ENCODE assay signal across 14 cellular contexts in the genomic region with DNA sequence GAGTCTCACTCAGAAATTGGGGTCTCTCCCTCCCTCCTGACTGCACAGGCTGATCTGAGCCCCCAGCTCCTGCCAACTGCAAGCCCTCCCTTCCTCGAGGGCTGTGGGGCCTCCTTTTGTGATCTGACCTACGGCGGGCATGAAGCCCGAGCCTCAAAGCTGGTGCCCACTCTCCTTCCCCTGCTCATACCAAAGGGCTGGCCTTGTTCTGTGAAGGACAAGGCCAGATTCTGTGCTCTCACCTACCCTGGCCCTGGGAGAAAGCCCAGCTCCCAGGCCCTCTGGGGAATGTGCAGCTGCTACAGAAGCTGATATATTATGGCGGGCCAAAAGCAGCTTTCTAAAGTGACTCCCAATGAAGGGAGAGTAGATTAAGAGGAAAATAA. TPM values are rescaled to one million over a fixed set of nuclear protein-coding genes. Genes with fewer than 3 reads are reported as not detected.
DNase-seq lines count a peak whose midpoint lies in the region; ATAC-seq and TF ChIP-seq lines count a peak whose summit lies in the region.
"Had no signal": no experiment of that assay in that cellular context is flagged by ENCODE, and none has a peak within 500 bp of the region (broad histone marks: within the 10 kb centered on the region; RNA-seq: fewer than 3 reads in every experiment).

No MANE protein-coding gene starts in this region.

- H3K4me3 ChIP-seq in Panc1 (ENCODE audit: low read depth in 2 of 2, low read length in 2 of 2) = no peak overlapping the region
- H3K4me3 ChIP-seq in effector memory CD4-positive, alpha-beta T cell (ENCODE audit: insufficient read depth, low read depth, low read length, poor library complexity, severe bottlenecking) = no peak overlapping the region
- peak overlapping the region; percentile 19 for H3K4me3 ChIP-seq in psoas muscle
- H3K4me3 ChIP-seq: colonic mucosa had no signal

- H3K36me3 ChIP-seq in Panc1 (ENCODE audit: control insufficient read depth, insufficient read depth, low read length) (peaks cover 90% of the 10 kb centered on the region), psoas muscle (ENCODE audit: insufficient read depth in 1 of 2, low read depth in 1 of 2) (peaks cover 34 to 100% of the 10 kb centered on the region in 2 donors)
- peaks cover 87% of the 10 kb centered on the region for H3K36me3 ChIP-seq in effector memory CD4-positive, alpha-beta T cell (ENCODE audit: control insufficient read depth, insufficient read depth, low read length)

- no TSS peak for BruUV-seq in Panc1 (replicated peaks; lab: Mats Ljungman, UMichigan)

- H3K27ac ChIP-seq in Panc1 (ENCODE audit: low read length) (peak overlapping the region; percentile 80), psoas muscle (peak overlapping the region; percentile 99)
- H3K27ac ChIP-seq in effector memory CD4-positive, alpha-beta T cell (ENCODE audit: insufficient read depth, low read length, poor library complexity, severe bottlenecking) = peak overlapping the region; percentile 59
- H3K27ac ChIP-seq: colonic mucosa, neutrophil had no signal

- TF ChIP-seq CTCF in Panc1 (IDR thresholded peaks at IDR 0.05) (no peak), psoas muscle (IDR thresholded peaks at IDR 0.05) (no peak)

- H3K27me3 ChIP-seq in Panc1 (ENCODE audit: control insufficient read depth, insufficient read depth, low read length) (no peaks in the 10 kb centered on the region), psoas muscle (ENCODE audit: insufficient read depth in 3 of 3, low read length in 2 of 3) (no peaks in the 10 kb centered on the region)
- H3K27me3 ChIP-seq in effector memory CD4-positive, alpha-beta T cell (replicated peaks; ENCODE audit: control insufficient read depth, insufficient read depth, low read length, poor library complexity, severe bottlenecking) = no peaks in the 10 kb centered on the region
- H3K27me3 ChIP-seq: colonic mucosa, neutrophil had no signal

- in situ Hi-C loops in Panc1 (cut with HindIII; ENCODE audit: low pct_unique_long_range_greater_than_20kb, low sequenced_read_pairs) = loop anchor here (10.0 kb wide), 1 partner anchor 94 kb away; a partner anchor contains a TSS

- peak; percentile 67 for DNase-seq in DMS53 (lab: John Stamatoyannopoulos, UW)
- DNase-seq in DMS53 treated with DMSO at 0.1 percent for 48 hours (lab: John Stamatoyannopoulos, UW; ENCODE audit: unreplicated experiment) = no peak
- no peak for DNase-seq in Panc1 (ENCODE audit: low read depth, low spot score)
- no peak for DNase-seq in effector memory CD4-positive, alpha-beta T cell
- peak in 1 of 2 donors; percentile 70 for DNase-seq in psoas muscle
- no peak for DNase-seq in stimulated activated CD4-positive, alpha-beta T cell treated with anti-CD3 and anti-CD28 coated beads, Interleukin-4, amount 100 ng/mL, for 4 hours
- DNase-seq in globus pallidus (ENCODE audit: low spot score) = no peak
- DNase-seq: colonic mucosa, kidney had no signal

- 20 to 44% (median 25%) methylated on average over 5 of the region's 5 CpGs for WGBS in psoas muscle, 3 donors

- H3K9me3 ChIP-seq in Panc1 (ENCODE audit: control insufficient read depth, insufficient read depth, low read depth, low read length) (no peaks in the 10 kb centered on the region), psoas muscle (no peaks in the 10 kb centered on the region)
- no peaks in the 10 kb centered on the region for H3K9me3 ChIP-seq in effector memory CD4-positive, alpha-beta T cell (ENCODE audit: control insufficient read depth, low read length)
- H3K9me3 ChIP-seq: colonic mucosa, neutrophil had no signal

- POLR2A ChIA-PET in Panc1 (lab: Charles Lee) = interaction anchor here (0.7 to 2.4 kb wide), 4 partner anchors 9 to 190 kb away, joined by 3 to 17 read pairs (median 4); no protein-coding TSS in a partner anchor

- H3K4me1 ChIP-seq in Panc1 (ENCODE audit: control insufficient read depth, insufficient read depth, low read length) = peaks cover 87% of the 10 kb centered on the region
- peaks cover 40% of the 10 kb centered on the region for H3K4me1 ChIP-seq in effector memory CD4-positive, alpha-beta T cell (ENCODE audit: control insufficient read depth, insufficient read depth, low read length, poor library complexity, severe bottlenecking)
- H3K4me1 ChIP-seq in psoas muscle = peaks cover 89% of the 10 kb centered on the region
- H3K4me1 ChIP-seq: colonic mucosa had no signal

- intact Hi-C loops in Panc1 (cut with micrococcal nuclease; ENCODE audit: unreplicated experiment) (no loop called here), psoas muscle (cut with DNase I) (no loop called here)

- CTCF ChIA-PET in Panc1 (lab: Charles Lee) = interaction anchor here (0.8 to 1.2 kb wide), 2 partner anchors 9 to 438 kb away, joined by 3 to 4 read pairs; a partner anchor contains a TSS

- ATAC-seq in Panc1 (0 out of 2 replicates have a peak, but pooled peaks have one; percentile 3), psoas muscle (peak; percentile 59 to 78 (median 70)), GM21576 (IDR thresholded peaks at IDR 0.05; ENCODE audit: unreplicated experiment) (no peak)

RNA-seq across cellular contexts. Expression of a gene that starts 9.0 kb away (rescaled TPM):
- total RNA-seq in Panc1 (2021; ENCODE audit: unreplicated experiment) = 945 TPM
- polyA plus RNA-seq in Panc1 (2012; ENCODE audit: insufficient read length) = 2,203 TPM
- 100 to 1,000 TPM; 279 to 572 (median 404) TPM for total RNA-seq in psoas muscle
- 100 to 1,000 TPM; 512 to 649 (median 601) TPM for polyA plus RNA-seq in psoas muscle

RNA-seq across cellular contexts. Expression of a gene that starts 9.2 kb away (rescaled TPM):
- total RNA-seq in Panc1 (2021; ENCODE audit: unreplicated experiment) (749 TPM), psoas muscle (100 to 1,000 TPM; 151 to 229 (median 198) TPM)
- polyA plus RNA-seq in Panc1 (2012; ENCODE audit: insufficient read length) = 460 TPM
- polyA plus RNA-seq in psoas muscle = 100 to 1,000 TPM; 109 to 215 (median 191) TPM

RNA-seq across cellular contexts. Expression of a gene that starts 27.8 kb away (rescaled TPM):
- total RNA-seq in Panc1 (2021; ENCODE audit: unreplicated experiment) (3.9 TPM), psoas muscle (1 to 10 TPM in 2 of 4 donors, under 1 TPM in 2; 0.62 to 2.0 (median 0.98) TPM)
- polyA plus RNA-seq in Panc1 (2012; ENCODE audit: insufficient read length) = 7.6 TPM
- polyA plus RNA-seq in psoas muscle = under 1 TPM; 0.31 to 0.77 (median 0.53) TPM
- total RNA-seq: A172, Daoy had no signal

RNA-seq across cellular contexts. Expression of a gene that starts 37.5 kb away (rescaled TPM):
- total RNA-seq in Panc1 (2021; ENCODE audit: unreplicated experiment) = 1.3 TPM
- 1.6 TPM for polyA plus RNA-seq in Panc1 (2012; ENCODE audit: insufficient read length)
- 1 to 10 TPM; 1.5 to 4.8 (median 2.2) TPM for total RNA-seq in psoas muscle
- 1 to 10 TPM; 2.2 to 3.4 (median 2.2) TPM for polyA plus RNA-seq in psoas muscle

RNA-seq across cellular contexts. Expression of a gene that starts 51.6 kb away (rescaled TPM):
- total RNA-seq in Panc1 (2021; ENCODE audit: unreplicated experiment) (3.6 TPM), psoas muscle (not detected)
- polyA plus RNA-seq in Panc1 (2012; ENCODE audit: insufficient read length) = 8.1 TPM
- under 1 TPM in 1 of 3 donors, not detected in 2; 0.91 TPM for polyA plus RNA-seq in psoas muscle
- total RNA-seq: A172, colonic mucosa, Daoy, fibroblast of villous mesenchyme, kidney had no signal
